ENCODE assay signal across 1 cellular context in the genomic region with DNA sequence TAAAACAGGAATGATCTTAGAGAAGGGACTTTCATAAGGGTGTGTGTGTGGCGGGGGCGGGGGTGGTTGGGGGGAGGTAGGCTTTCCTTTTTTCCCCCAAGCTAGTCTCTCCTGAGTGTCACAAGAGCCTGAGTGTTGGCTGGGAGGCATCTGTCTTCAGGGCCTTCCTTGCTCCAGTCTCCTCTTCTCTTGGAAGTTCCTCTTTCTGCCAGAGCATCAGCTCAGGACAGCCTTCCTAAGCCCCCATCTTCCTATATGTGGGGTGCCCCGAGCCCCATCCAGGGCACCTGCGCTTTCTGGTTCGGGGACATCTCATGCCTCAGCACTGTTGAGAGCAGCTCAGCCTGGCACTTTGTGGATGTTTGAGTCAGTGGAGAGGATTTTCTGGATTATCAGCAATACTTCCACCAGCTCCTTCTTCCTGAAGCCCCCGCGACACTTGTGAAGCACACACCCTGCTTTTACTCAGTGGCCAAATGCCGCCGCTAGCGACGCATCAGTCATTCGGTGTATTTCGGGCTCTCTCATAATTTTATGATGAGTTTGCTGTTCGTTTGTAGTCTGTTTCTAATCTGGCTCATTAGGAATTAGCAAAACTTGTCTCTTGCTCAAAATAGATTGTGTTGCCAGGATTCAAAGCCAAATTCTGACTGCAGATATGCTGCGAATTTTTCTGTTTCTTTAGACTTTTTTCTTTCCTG.
TF ChIP-seq lines count a peak whose summit lies in the region.

No MANE protein-coding gene starts in this region.

TF ChIP-seq in WTC11, 78 proteins besides CTCF, POLR2A, EP300 and RAD21 (continued from another document):
- TF ChIP-seq, protein P1, sequence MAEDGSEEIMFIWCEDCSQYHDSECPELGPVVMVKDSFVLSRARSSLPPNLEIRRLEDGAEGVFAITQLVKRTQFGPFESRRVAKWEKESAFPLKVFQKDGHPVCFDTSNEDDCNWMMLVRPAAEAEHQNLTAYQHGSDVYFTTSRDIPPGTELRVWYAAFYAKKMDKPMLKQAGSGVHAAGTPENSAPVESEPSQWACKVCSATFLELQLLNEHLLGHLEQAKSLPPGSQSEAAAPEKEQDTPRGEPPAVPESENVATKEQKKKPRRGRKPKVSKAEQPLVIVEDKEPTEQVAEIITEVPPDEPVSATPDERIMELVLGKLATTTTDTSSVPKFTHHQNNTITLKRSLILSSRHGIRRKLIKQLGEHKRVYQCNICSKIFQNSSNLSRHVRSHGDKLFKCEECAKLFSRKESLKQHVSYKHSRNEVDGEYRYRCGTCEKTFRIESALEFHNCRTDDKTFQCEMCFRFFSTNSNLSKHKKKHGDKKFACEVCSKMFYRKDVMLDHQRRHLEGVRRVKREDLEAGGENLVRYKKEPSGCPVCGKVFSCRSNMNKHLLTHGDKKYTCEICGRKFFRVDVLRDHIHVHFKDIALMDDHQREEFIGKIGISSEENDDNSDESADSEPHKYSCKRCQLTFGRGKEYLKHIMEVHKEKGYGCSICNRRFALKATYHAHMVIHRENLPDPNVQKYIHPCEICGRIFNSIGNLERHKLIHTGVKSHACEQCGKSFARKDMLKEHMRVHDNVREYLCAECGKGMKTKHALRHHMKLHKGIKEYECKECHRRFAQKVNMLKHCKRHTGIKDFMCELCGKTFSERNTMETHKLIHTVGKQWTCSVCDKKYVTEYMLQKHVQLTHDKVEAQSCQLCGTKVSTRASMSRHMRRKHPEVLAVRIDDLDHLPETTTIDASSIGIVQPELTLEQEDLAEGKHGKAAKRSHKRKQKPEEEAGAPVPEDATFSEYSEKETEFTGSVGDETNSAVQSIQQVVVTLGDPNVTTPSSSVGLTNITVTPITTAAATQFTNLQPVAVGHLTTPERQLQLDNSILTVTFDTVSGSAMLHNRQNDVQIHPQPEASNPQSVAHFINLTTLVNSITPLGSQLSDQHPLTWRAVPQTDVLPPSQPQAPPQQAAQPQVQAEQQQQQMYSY (CRISPR knock-in tag; IDR thresholded peaks at IDR 0.05): no peak
- no peak for TF ChIP-seq ZNF138 (CRISPR knock-in tag; conservative IDR thresholded peaks at IDR 0.05)
- TF ChIP-seq, protein P2, sequence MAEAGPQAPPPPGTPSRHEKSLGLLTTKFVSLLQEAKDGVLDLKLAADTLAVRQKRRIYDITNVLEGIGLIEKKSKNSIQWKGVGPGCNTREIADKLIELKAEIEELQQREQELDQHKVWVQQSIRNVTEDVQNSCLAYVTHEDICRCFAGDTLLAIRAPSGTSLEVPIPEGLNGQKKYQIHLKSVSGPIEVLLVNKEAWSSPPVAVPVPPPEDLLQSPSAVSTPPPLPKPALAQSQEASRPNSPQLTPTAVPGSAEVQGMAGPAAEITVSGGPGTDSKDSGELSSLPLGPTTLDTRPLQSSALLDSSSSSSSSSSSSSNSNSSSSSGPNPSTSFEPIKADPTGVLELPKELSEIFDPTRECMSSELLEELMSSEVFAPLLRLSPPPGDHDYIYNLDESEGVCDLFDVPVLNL (CRISPR knock-in tag; IDR thresholded peaks at IDR 0.05; ENCODE audit: borderline replicate concordance, low read depth): no peak
- TF ChIP-seq, protein P3, sequence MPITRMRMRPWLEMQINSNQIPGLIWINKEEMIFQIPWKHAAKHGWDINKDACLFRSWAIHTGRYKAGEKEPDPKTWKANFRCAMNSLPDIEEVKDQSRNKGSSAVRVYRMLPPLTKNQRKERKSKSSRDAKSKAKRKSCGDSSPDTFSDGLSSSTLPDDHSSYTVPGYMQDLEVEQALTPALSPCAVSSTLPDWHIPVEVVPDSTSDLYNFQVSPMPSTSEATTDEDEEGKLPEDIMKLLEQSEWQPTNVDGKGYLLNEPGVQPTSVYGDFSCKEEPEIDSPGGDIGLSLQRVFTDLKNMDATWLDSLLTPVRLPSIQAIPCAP (CRISPR knock-in tag; IDR thresholded peaks at IDR 0.05): no peak
